ENCODE assay signal across 1 cellular context in the genomic region with DNA sequence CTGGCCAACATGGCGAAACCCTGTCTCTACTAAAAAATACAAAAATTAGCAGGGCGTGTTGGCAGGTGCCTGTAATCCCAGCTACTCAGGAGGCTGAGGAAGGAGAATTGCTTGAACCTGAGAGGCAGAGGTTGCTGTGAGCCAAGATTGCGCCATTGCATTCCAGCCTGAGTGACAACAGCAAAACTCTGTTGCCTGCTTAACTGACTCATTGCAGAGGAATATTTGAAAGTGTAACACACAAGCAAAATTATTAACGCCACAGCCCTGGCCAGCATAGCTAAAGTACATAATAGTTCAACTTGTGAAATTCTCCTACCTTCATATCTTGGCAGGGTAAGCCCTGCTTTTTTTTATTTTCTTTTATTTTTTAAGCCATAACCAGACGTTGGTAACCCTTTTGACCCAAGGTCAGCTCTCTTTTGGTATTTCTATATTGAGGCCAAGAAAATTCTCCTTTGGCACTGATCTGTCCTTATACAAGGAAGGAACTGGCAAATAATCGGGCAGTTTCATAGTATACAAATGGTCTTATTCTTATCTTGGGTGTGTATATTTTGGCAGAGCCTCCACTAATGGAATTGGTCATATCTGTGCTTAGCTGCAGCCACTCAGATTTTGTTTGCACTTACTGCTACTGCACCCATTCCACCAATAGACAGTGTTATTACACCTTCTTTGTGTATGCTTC.
TF ChIP-seq lines count a peak whose summit lies in the region.

No MANE protein-coding gene starts in this region.

TF ChIP-seq in endothelial cell of umbilical vein, 7 proteins besides CTCF, POLR2A, EP300 and RAD21 (continued from another document):
- TF ChIP-seq MYC (IDR thresholded peaks at IDR 0.05; ENCODE audit: low read depth, low read length) = no peak
- TF ChIP-seq JUN (IDR thresholded peaks at IDR 0.05; ENCODE audit: borderline replicate concordance, insufficient read depth, insufficient read length, low read depth) = no peak
- TF ChIP-seq EZH2 (IDR thresholded peaks at IDR 0.05; ENCODE audit: borderline replicate concordance, low read depth, low read length, severe bottlenecking) = no peak
- TF ChIP-seq FOS (IDR thresholded peaks at IDR 0.05; ENCODE audit: borderline replicate concordance, insufficient read depth, low read length) = no peak
- TF ChIP-seq GATA2 (IDR thresholded peaks at IDR 0.05; ENCODE audit: insufficient read depth, insufficient read length, low read depth, low read length) = no peak
